ENCODE assay signal across 12 cellular contexts in the genomic region with DNA sequence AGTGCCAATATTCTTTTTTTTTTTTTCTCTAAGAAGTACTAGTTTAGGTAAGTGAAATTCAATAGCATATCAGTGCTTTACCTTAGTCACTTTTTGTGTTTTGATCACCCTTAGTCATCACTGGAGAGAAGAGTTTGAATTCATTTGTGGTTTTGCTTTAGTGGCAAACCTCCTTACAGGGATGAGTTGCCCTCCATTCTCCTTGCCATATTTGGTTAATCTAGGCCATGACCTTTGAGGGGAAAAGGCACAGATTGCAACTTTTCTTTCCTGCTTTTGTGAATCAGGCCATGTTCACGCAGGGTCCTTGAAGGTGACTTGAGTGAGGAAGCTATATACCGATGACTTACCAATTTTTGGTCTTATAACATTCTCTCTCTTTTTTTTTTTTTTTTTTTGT. TPM values are rescaled to one million over a fixed set of nuclear protein-coding genes. Genes with fewer than 3 reads are reported as not detected.
A peak's percentile ranks its signal among the peaks of the same experiment; 100 is the strongest.
DNase-seq lines count a peak whose midpoint lies in the region; ATAC-seq, FAIRE-seq and TF ChIP-seq lines count a peak whose summit lies in the region.
"Had no signal": no experiment of that assay in that cellular context is flagged by ENCODE, and none has a peak within 500 bp of the region (broad histone marks: within the 10 kb centered on the region; RNA-seq: fewer than 3 reads in every experiment).

No MANE protein-coding gene starts in this region.

- WGBS in hepatocyte (ENCODE audit: low lambda C conversion rate, missing lambda C conversion rate): 100% methylated on average over 2 of the region's 2 CpGs
- 93 to 98% methylated on average over 2 of the region's 2 CpGs for WGBS in pancreas, 2 donors

- intact Hi-C loops in pancreas (cut with DNase I): no loop called here

- TF ChIP-seq CTCF in hepatocyte (IDR thresholded peaks at IDR 0.05; ENCODE audit: poor library complexity) (no peak), pancreas (IDR thresholded peaks at IDR 0.05) (no peak)

- DNase-seq in activated CD4-positive, alpha-beta T cell treated with anti-CD3 and anti-CD28 coated beads, Interleukin-2, amount 50 U/mL, for 48 hours: peak; percentile 31 to 50
- DNase-seq in kidney glomerular epithelial cell (lab: John Stamatoyannopoulos, UW) (peak; percentile 70), hepatocyte (ENCODE audit: low spot score) (no peak), pancreas (no peak)
- DNase-seq: esophagus squamous epithelium, Karpas-422, psoas muscle, T-helper 9 cell had no signal

- H3K9me3 ChIP-seq in hepatocyte (ENCODE audit: low read depth) (no peaks in the 10 kb centered on the region), pancreas (no peaks in the 10 kb centered on the region)
- H3K9me3 ChIP-seq: esophagus squamous epithelium, psoas muscle had no signal

- H3K27me3 ChIP-seq in hepatocyte (no peaks in the 10 kb centered on the region), pancreas (no peaks in the 10 kb centered on the region)
- H3K27me3 ChIP-seq: esophagus squamous epithelium had no signal

- no peaks in the 10 kb centered on the region for H3K36me3 ChIP-seq in hepatocyte (replicated peaks; ENCODE audit: insufficient read depth, low read depth)
- no peaks in the 10 kb centered on the region for H3K36me3 ChIP-seq in pancreas

- H3K4me3 ChIP-seq in hepatocyte (no peak overlapping the region), pancreas (no peak overlapping the region)
- H3K4me3 ChIP-seq: esophagus squamous epithelium, psoas muscle had no signal

- H3K4me2 ChIP-seq in hepatocyte: no peak overlapping the region

- H3K4me1 ChIP-seq in hepatocyte (ENCODE audit: insufficient read depth) (no peaks in the 10 kb centered on the region), pancreas (no peaks in the 10 kb centered on the region)
- H3K4me1 ChIP-seq: esophagus squamous epithelium, psoas muscle had no signal

- H3K79me2 ChIP-seq in hepatocyte: no peaks in the 10 kb centered on the region

- no peak overlapping the region for H2AFZ ChIP-seq in hepatocyte

- H3K9me2 ChIP-seq in hepatocyte (replicated peaks; ENCODE audit: insufficient read depth): no peaks in the 10 kb centered on the region

- H3K27ac ChIP-seq in hepatocyte: no peak overlapping the region
- H3K27ac ChIP-seq in pancreas: no peak overlapping the region
- H3K27ac ChIP-seq: esophagus squamous epithelium, psoas muscle had no signal

- no peak for FAIRE-seq in pancreas (lab: Jason Lieb, UNC)

- ATAC-seq in GM18502 (IDR thresholded peaks at IDR 0.05; ENCODE audit: poor library complexity, unreplicated experiment) (peak; percentile 51), HG02759 (IDR thresholded peaks at IDR 0.05; ENCODE audit: unreplicated experiment) (peak; percentile 63), GM21381 (IDR thresholded peaks at IDR 0.05; ENCODE audit: unreplicated experiment) (no peak), pancreas (no peak), GM21390 (IDR thresholded peaks at IDR 0.05; ENCODE audit: unreplicated experiment) (no peak)
- ATAC-seq: psoas muscle had no signal

- H4K20me1 ChIP-seq in hepatocyte (ENCODE audit: insufficient read depth, poor library complexity, severe bottlenecking): no peaks in the 10 kb centered on the region

RNA-seq across cellular contexts. Expression of a gene that starts 34.4 kb away (rescaled TPM):
- 8.3 and 9.1 TPM in 2 replicates for total RNA-seq in hepatocyte
- 19.3 and 32.1 TPM in 2 replicates for polyA plus RNA-seq in hepatocyte
- 10 to 100 TPM; 10.2 to 18.6 (median 11.9) TPM for total RNA-seq in pancreas
- polyA plus RNA-seq in pancreas: 1 to 10 TPM; 1.2 to 2.5 TPM

RNA-seq across cellular contexts. Expression of a gene that starts 36.3 kb away (rescaled TPM):
- total RNA-seq in hepatocyte: 44.9 and 45.4 TPM in 2 replicates
- polyA plus RNA-seq in hepatocyte: 93.9 and 113 TPM in 2 replicates
- 1 to 10 TPM; 1.1 to 5.4 (median 2.1) TPM for total RNA-seq in pancreas
- 1 to 10 TPM; 2.7 to 4.5 TPM for polyA plus RNA-seq in pancreas

Comparison
In these comparisons a context has a peak if more than half of its experiments do, and no peak if none do; other contexts are left out.
1. ATAC-seq: peak in GM18502 (single experiment) and HG02759 (single experiment); none in GM21381 (single experiment), pancreas (0 of 4) and GM21390 (single experiment).
2. DNase-seq: peak in activated CD4-positive, alpha-beta T cell treated with anti-CD3 and anti-CD28 coated beads, Interleukin-2, amount 50 U/mL, for 48 hours (2 of 2) and kidney glomerular epithelial cell (single experiment); none in hepatocyte (single experiment) and pancreas (0 of 6).